11 cellular contexts compared by ENCODE assay signal in genomic region chr9:35729101-35729500, GRCh38. TPM values are rescaled to one million over a fixed set of nuclear protein-coding genes. Genes with fewer than 3 reads are reported as not detected.
DNase-seq lines count a peak whose midpoint lies in the region; ATAC-seq, FAIRE-seq and TF ChIP-seq lines count a peak whose summit lies in the region.
"Had no signal": no experiment of that assay in that cellular context is flagged by ENCODE, and none has a peak within 500 bp of the region (broad histone marks: within the 10 kb centered on the region; RNA-seq: fewer than 3 reads in every experiment).

No MANE protein-coding gene starts in this region.

- TF ChIP-seq EP300 in SK-N-SH (IDR thresholded peaks at IDR 0.05; ENCODE audit: borderline replicate concordance in 1 of 2, low read depth in 1 of 2, low read length in 1 of 2) = no peak
- TF ChIP-seq EP300 in K562 (IDR thresholded peaks at IDR 0.05; ENCODE audit: low read length) = no peak

- H3K36me3 ChIP-seq in SK-N-SH (replicated peaks in 1 of 2; ENCODE audit: control insufficient read depth in 1 of 2, insufficient read depth in 2 of 2, low read length in 1 of 2) (peaks cover 21 to 27% of the 10 kb centered on the region in 2 experiments), K562 (ENCODE audit: control insufficient read depth, insufficient read depth, low read length) (peaks cover 47% of the 10 kb centered on the region), right lobe of liver (peaks cover 0 to 22% (median 20%) of the 10 kb centered on the region in 4 donors), thyroid gland (peaks cover 12 to 14% of the 10 kb centered on the region in 2 donors), H7 (replicated peaks; ENCODE audit: control insufficient read depth, insufficient read depth, low read length) (peaks cover 6% of the 10 kb centered on the region)

- TF ChIP-seq POLR2A in K562 (conservative IDR thresholded peaks at IDR 0.05) (no peak), right lobe of liver (IDR thresholded peaks at IDR 0.05) (no peak), thyroid gland (IDR thresholded peaks at IDR 0.05) (no peak)

- CTCF ChIA-PET in SK-N-SH (lab: Yijun Ruan, JAX) = interaction anchor here (0.6 to 9.7 kb wide), 11 partner anchors 14 to 77 kb away, joined by 3 to 103 read pairs (median 4); partner anchors contain the start of genes CA9, CCDC107 and RMRP
- CTCF ChIA-PET in K562 (lab: Yijun Ruan, JAX; ENCODE audit: low intra/inter-chr PET ratio) = no interaction called here

- H3K27me3 ChIP-seq in SK-N-SH (ENCODE audit: insufficient read depth) (no peaks in the 10 kb centered on the region), K562 (ENCODE audit: control insufficient read depth in 2 of 2, insufficient read depth in 2 of 2, low read length in 2 of 2) (no peaks in the 10 kb centered on the region), right lobe of liver (no peaks in the 10 kb centered on the region), thyroid gland (no peaks in the 10 kb centered on the region), H7 (ENCODE audit: control insufficient read depth, insufficient read depth, low read length) (no peaks in the 10 kb centered on the region)

- 70% methylated on average over 3 of the region's 3 CpGs for WGBS in SK-N-SH (ENCODE audit: low lambda C conversion rate)
- 23% methylated on average over 3 of the region's 3 CpGs for WGBS in K562 (ENCODE audit: insufficient coverage, low coverage, missing lambda C conversion rate)
- 59% methylated on average over 3 of the region's 3 CpGs for WGBS in right lobe of liver (ENCODE audit: insufficient coverage, low coverage, low lambda C conversion rate, missing lambda C conversion rate)
- whole genome bisulfite sequencing in thyroid gland, 2 donors = 71 to 77% methylated on average over 3 of the region's 3 CpGs

- DNase-seq in SK-N-SH = no peak
- no peak for DNase-seq in K562 (ENCODE audit: extremely low read depth in 1 of 4, low spot score in 3 of 4)
- no peak for DNase-seq in right lobe of liver
- no peak for DNase-seq in thyroid gland
- no peak for DNase-seq in omental fat pad (ENCODE audit: low spot score)
- no peak for DNase-seq in H7
- no peak for DNase-seq in NCI-H1092 (lab: John Stamatoyannopoulos, UW)

- H3K9me3 ChIP-seq in SK-N-SH = no peaks in the 10 kb centered on the region
- no peaks in the 10 kb centered on the region for H3K9me3 ChIP-seq in K562 (replicated peaks; ENCODE audit: control insufficient read depth, insufficient read depth, low read depth, low read length)
- no peaks in the 10 kb centered on the region for H3K9me3 ChIP-seq in right lobe of liver
- no peaks in the 10 kb centered on the region for H3K9me3 ChIP-seq in thyroid gland

- no peaks in the 10 kb centered on the region for H3K9me2 ChIP-seq in SK-N-SH

- POLR2A ChIA-PET in SK-N-SH (lab: Yijun Ruan, JAX) = no interaction called here
- POLR2A ChIA-PET in K562 (lab: Yijun Ruan, JAX) = interaction anchor here (1.0 to 2.7 kb wide), 5 partner anchors 11 to 70 kb away, joined by 5 to 21 read pairs (median 8); partner anchors contain the start of gene ARHGEF39

- TF ChIP-seq RAD21 in SK-N-SH (IDR thresholded peaks at IDR 0.05; ENCODE audit: low read length) (no peak), K562 (CRISPR knock-in tag; conservative IDR thresholded peaks at IDR 0.05 in 1 of 2, IDR thresholded peaks at IDR 0.05 in 1 of 2) (no peak)

- ATAC-seq in SK-N-SH treated with all-trans-retinoic acid at 6 μM for 48 hours = no peak
- no peak for ATAC-seq in K562
- no peak for ATAC-seq in right lobe of liver
- no peak for ATAC-seq in omental fat pad (ENCODE audit: low FRiP score)
- ATAC-seq: activated CD4-positive, CD25-positive, alpha-beta regulatory T cell treated with anti-CD3 and anti-CD28 coated beads, Interleukin-2, amount 50 U/mL, for 24 hours had no signal

- peaks cover 8% of the 10 kb centered on the region for H3K9me1 ChIP-seq in K562 (ENCODE audit: control insufficient read depth, insufficient read depth, low read length)

- intact Hi-C loops in K562 (cut with micrococcal nuclease) (loop anchor here (2.0 kb wide), 1 partner anchor 32 kb away; no protein-coding TSS in a partner anchor), right lobe of liver (cut with DNase I) (loop anchor here (5.0 to 10.0 kb wide), 2 partner anchors 64 to 67 kb away; partner anchors contain the start of gene ARHGEF39 (in 1 of the 2)), thyroid gland (cut with DNase I) (loop anchor here (5.0 kb wide), 1 partner anchor 77 kb away; the partner anchor contains the start of gene SIT1)

- peaks cover 44% of the 10 kb centered on the region for H3F3A ChIP-seq in SK-N-SH (replicated peaks; ENCODE audit: insufficient read depth)

- H3K9ac ChIP-seq in SK-N-SH = peak overlapping the region; percentile 62; the same call in 1 of the 2 replicates
- H3K9ac ChIP-seq in K562 (ENCODE audit: insufficient read depth in 1 of 2, low read depth in 2 of 2, low read length in 2 of 2) = peak overlapping the region; percentile 85 to 87; a peak in 3 of 4 replicates

- H4K20me1 ChIP-seq in SK-N-SH (ENCODE audit: insufficient read depth) = peaks cover 18% of the 10 kb centered on the region
- peaks cover 11% of the 10 kb centered on the region; the same call in 1 of the 2 replicates for H4K20me1 ChIP-seq in K562 (replicated peaks; ENCODE audit: control insufficient read depth, insufficient read depth, low read length)

- FAIRE-seq in K562 (lab: Jason Lieb, UNC) = no peak

- H3K79me2 ChIP-seq in SK-N-SH (ENCODE audit: insufficient read depth) = peaks cover 89% of the 10 kb centered on the region
- H3K79me2 ChIP-seq in K562 (ENCODE audit: control insufficient read depth, insufficient read depth, low read length) = peaks cover 82% of the 10 kb centered on the region

- H2AFZ ChIP-seq in SK-N-SH (ENCODE audit: low read depth) (no peak overlapping the region), K562 (ENCODE audit: low read depth, low read length) (no peak overlapping the region)

- H3K4me1 ChIP-seq in SK-N-SH (ENCODE audit: control insufficient read depth in 1 of 2, insufficient read depth in 2 of 2, low read depth in 1 of 2, low read length in 1 of 2) (peaks cover 35 to 43% of the 10 kb centered on the region in 2 experiments), K562 (replicated peaks in 1 of 2; ENCODE audit: control insufficient read depth in 2 of 2, insufficient read depth in 2 of 2, low read length in 2 of 2) (peaks cover 40% of the 10 kb centered on the region in 2 experiments), right lobe of liver (peaks cover 0 to 60% (median 23%) of the 10 kb centered on the region in 4 donors), thyroid gland (peaks cover 50 to 55% of the 10 kb centered on the region in 2 donors)

- peak overlapping the region; percentile 27 to 96; a peak in 3 of 4 replicates for H3K4me3 ChIP-seq in SK-N-SH (ENCODE audit: low read depth in 2 of 2, low read length in 1 of 2)
- H3K4me3 ChIP-seq in K562 = peak overlapping the region; percentile 85
- peak overlapping the region; percentile 21 to 85 (median 70) for H3K4me3 ChIP-seq in right lobe of liver
- no peak overlapping the region for H3K4me3 ChIP-seq in thyroid gland (replicated peaks in 1 of 3)
- H3K4me3 ChIP-seq in H7 (ENCODE audit: insufficient read depth, low read depth, low read length) = no peak overlapping the region

- no peak for TF ChIP-seq CTCF in SK-N-SH (IDR thresholded peaks at IDR 0.05)
- TF ChIP-seq CTCF in K562 (IDR thresholded peaks at IDR 0.05 in 2 of 3, conservative IDR thresholded peaks at IDR 0.05 in 1 of 3; ENCODE audit: insufficient read depth in 2 of 3, low read depth in 1 of 3, low read length in 3 of 3) = no peak
- TF ChIP-seq CTCF in right lobe of liver (IDR thresholded peaks at IDR 0.05) = no peak
- no peak for TF ChIP-seq CTCF in thyroid gland (IDR thresholded peaks at IDR 0.05)
- TF ChIP-seq CTCF in omental fat pad (IDR thresholded peaks at IDR 0.05) = no peak

- BruUV-seq in K562 (replicated peaks; lab: Mats Ljungman, UMichigan) = no TSS peak

- in situ Hi-C loops in K562 (cut with MboI) = no loop called here

- peak overlapping the region; percentile 91 for H3K4me2 ChIP-seq in SK-N-SH
- H3K4me2 ChIP-seq in K562 (ENCODE audit: insufficient read depth, low read length) = peak overlapping the region; percentile 94

- H3K27ac ChIP-seq in SK-N-SH (ENCODE audit: low read depth in 2 of 2, low read length in 1 of 2) (peak overlapping the region; percentile 68 to 94; a peak in 3 of 4 replicates), K562 (ENCODE audit: extremely low read depth, low read depth, low read length) (peak overlapping the region; percentile 97), right lobe of liver (peak overlapping the region in 2 of 3 donors; percentile 98 to 100), thyroid gland (peak overlapping the region in 2 of 3 donors; percentile 52 to 59)

RNA-seq across cellular contexts. Expression of gene TLN1, which starts 2.9 kb away (rescaled TPM):
- polyA plus RNA-seq in SK-N-SH (2012; rRNA removed) = 91.8 and 115 TPM in 2 replicates
- polyA plus RNA-seq in SK-N-SH (2012; cell fraction: cytosol; rRNA removed) = 32.7 and 72.5 TPM in 2 replicates
- polyA plus RNA-seq in SK-N-SH (2012; cell fraction: nucleus; rRNA removed) = 183 and 220 TPM in 2 replicates
- total RNA-seq in K562 (2011; cell fraction: chromatin; rRNA removed; ENCODE audit: low replicate concordance) = 276 and 411 TPM in 2 replicates
- total RNA-seq in K562 (2011; cell fraction: nucleolus; rRNA removed) = 190 and 200 TPM in 2 replicates
- total RNA-seq in K562 (2011; cell fraction: nucleoplasm; rRNA removed) = 167 and 186 TPM in 2 replicates
- total RNA-seq in K562 (2014; rRNA removed) = 94.3 and 121 TPM in 2 replicates
- 40.9 and 44.0 TPM in 2 replicates for total RNA-seq in K562 (2014; rRNA removed; fragmentation: Illumina TruSeq; extraction: Trizol)
- 49.4 and 50.7 TPM in 2 replicates for total RNA-seq in K562 (2015; rRNA removed; fragmentation: Illumina TruSeq; extraction: Trizol)
- total RNA-seq in K562 (2021) = 201 and 240 TPM in 2 replicates
- polyA plus RNA-seq in K562 (2011; rRNA removed) = 54.8 and 98.5 TPM in 2 replicates
- polyA plus RNA-seq in K562 (2011; cell fraction: cytosol; rRNA removed) = 49.0 and 84.8 TPM in 2 replicates
- polyA plus RNA-seq in K562 (2011; cell fraction: nucleus; rRNA removed) = 81.3 and 128 TPM in 2 replicates
- polyA plus RNA-seq in K562 (2012) = 116 and 190 TPM in 2 replicates
- 75.1 and 98.7 TPM in 2 replicates for polyA plus RNA-seq in K562 (2014; fragmentation: Illumina TruSeq; extraction: Trizol)
- polyA plus RNA-seq in K562 (2014; fragmentation: Nextera tagmentation; extraction: Ambion mirVana) = 10 to 100 TPM in 1 of 2 experiments, 1 to 10 TPM in 1; 3.6 to 10.2 TPM
- 49.2 and 72.0 TPM in 2 replicates for polyA plus RNA-seq in K562 (2014; rRNA removed)
- 190 and 196 TPM in 2 replicates for polyA minus RNA-seq in K562 (2011; rRNA and poly(A)+ RNA removed)
- 278 and 355 TPM in 2 replicates for polyA minus RNA-seq in K562 (2011; cell fraction: cytosol; rRNA and poly(A)+ RNA removed)
- 62.3 and 63.3 TPM in 2 replicates for polyA minus RNA-seq in K562 (2011; cell fraction: nucleus; rRNA and poly(A)+ RNA removed)
- total RNA-seq in right lobe of liver = 100 to 1,000 TPM; 103 to 168 (median 128) TPM
- 100 to 1,000 TPM; 142 to 245 (median 184) TPM for total RNA-seq in thyroid gland
- 100 to 1,000 TPM; 301 to 553 (median 412) TPM for total RNA-seq in omental fat pad
- 91.2 and 106 TPM in 2 replicates for total RNA-seq in H7 (2014; rRNA removed; shearing (Covaris generic))

RNA-seq across cellular contexts. Expression of gene CREB3, which starts 3.4 kb away (rescaled TPM):
- polyA plus RNA-seq in SK-N-SH (2012; rRNA removed) (33.9 and 38.6 TPM in 2 replicates), K562 (2011; rRNA removed) (8.1 and 9.4 TPM in 2 replicates), K562 (2014; fragmentation: Illumina TruSeq; extraction: Trizol) (17.1 and 18.3 TPM in 2 replicates), K562 (2014; fragmentation: Nextera tagmentation; extraction: Ambion mirVana) (1 to 10 TPM; 5.7 to 9.4 TPM), K562 (2014; rRNA removed) (15.3 TPM in 2 replicates)
- 36.2 and 36.8 TPM in 2 replicates for polyA plus RNA-seq in SK-N-SH (2012; cell fraction: cytosol; rRNA removed)
- 29.2 and 35.8 TPM in 2 replicates for polyA plus RNA-seq in SK-N-SH (2012; cell fraction: nucleus; rRNA removed)
- 13.6 and 27.1 TPM in 2 replicates for total RNA-seq in K562 (2011; cell fraction: chromatin; rRNA removed; ENCODE audit: low replicate concordance)
- total RNA-seq in K562 (2011; cell fraction: nucleolus; rRNA removed) = 20.3 and 23.0 TPM in 2 replicates
- 14.0 and 18.6 TPM in 2 replicates for total RNA-seq in K562 (2011; cell fraction: nucleoplasm; rRNA removed)
- total RNA-seq in K562 (2014; rRNA removed) (18.3 and 19.3 TPM in 2 replicates), K562 (2014; rRNA removed; fragmentation: Illumina TruSeq; extraction: Trizol) (10.6 and 10.8 TPM in 2 replicates), K562 (2015; rRNA removed; fragmentation: Illumina TruSeq; extraction: Trizol) (13.1 and 14.9 TPM in 2 replicates), K562 (2021) (16.5 and 17.0 TPM in 2 replicates), right lobe of liver (10 to 100 TPM; 12.1 to 35.2 (median 17.8) TPM), thyroid gland (10 to 100 TPM; 44.9 to 73.0 (median 51.3) TPM), omental fat pad (10 to 100 TPM; 43.2 to 48.3 (median 45.8) TPM)
- polyA plus RNA-seq in K562 (2011; cell fraction: cytosol; rRNA removed) = 7.9 and 14.4 TPM in 2 replicates
- polyA plus RNA-seq in K562 (2011; cell fraction: nucleus; rRNA removed) = 16.5 and 20.0 TPM in 2 replicates
- polyA plus RNA-seq in K562 (2012) = 14.9 and 23.7 TPM in 2 replicates
- polyA minus RNA-seq in K562 (2011; rRNA and poly(A)+ RNA removed) = 4.0 and 4.5 TPM in 2 replicates
- polyA minus RNA-seq in K562 (2011; cell fraction: cytosol; rRNA and poly(A)+ RNA removed) = 4.2 and 4.7 TPM in 2 replicates
- 7.4 and 7.9 TPM in 2 replicates for polyA minus RNA-seq in K562 (2011; cell fraction: nucleus; rRNA and poly(A)+ RNA removed)
- 26.0 and 28.6 TPM in 2 replicates for total RNA-seq in H7 (2014; rRNA removed; shearing (Covaris generic))

RNA-seq across cellular contexts. Expression of gene GBA2, which starts 19.9 kb away (rescaled TPM):
- 71.5 and 98.2 TPM in 2 replicates for polyA plus RNA-seq in SK-N-SH (2012; rRNA removed)
- 28.7 and 35.7 TPM in 2 replicates for polyA plus RNA-seq in SK-N-SH (2012; cell fraction: cytosol; rRNA removed)
- 425 and 473 TPM in 2 replicates for polyA plus RNA-seq in SK-N-SH (2012; cell fraction: nucleus; rRNA removed)
- total RNA-seq in K562 (2011; cell fraction: chromatin; rRNA removed; ENCODE audit: low replicate concordance) = 274 and 418 TPM in 2 replicates
- 163 and 173 TPM in 2 replicates for total RNA-seq in K562 (2011; cell fraction: nucleolus; rRNA removed)
- total RNA-seq in K562 (2011; cell fraction: nucleoplasm; rRNA removed) = 160 and 174 TPM in 2 replicates
- 28.5 and 32.6 TPM in 2 replicates for total RNA-seq in K562 (2014; rRNA removed)
- total RNA-seq in K562 (2014; rRNA removed; fragmentation: Illumina TruSeq; extraction: Trizol) = 27.2 and 29.3 TPM in 2 replicates
- 32.1 and 32.7 TPM in 2 replicates for total RNA-seq in K562 (2015; rRNA removed; fragmentation: Illumina TruSeq; extraction: Trizol)
- 39.4 and 45.0 TPM in 2 replicates for total RNA-seq in K562 (2021)
- polyA plus RNA-seq in K562 (2011; rRNA removed) = 42.2 and 58.0 TPM in 2 replicates
- polyA plus RNA-seq in K562 (2011; cell fraction: cytosol; rRNA removed) = 37.5 and 42.3 TPM in 2 replicates
- polyA plus RNA-seq in K562 (2011; cell fraction: nucleus; rRNA removed) = 311 and 346 TPM in 2 replicates
- polyA plus RNA-seq in K562 (2012) = 41.0 and 65.6 TPM in 2 replicates
- polyA plus RNA-seq in K562 (2014; fragmentation: Illumina TruSeq; extraction: Trizol) = 38.4 and 40.3 TPM in 2 replicates
- 10 to 100 TPM; 14.1 to 24.3 TPM for polyA plus RNA-seq in K562 (2014; fragmentation: Nextera tagmentation; extraction: Ambion mirVana)
- 60.4 and 63.2 TPM in 2 replicates for polyA plus RNA-seq in K562 (2014; rRNA removed)
- 47.8 and 48.8 TPM in 2 replicates for polyA minus RNA-seq in K562 (2011; rRNA and poly(A)+ RNA removed)
- polyA minus RNA-seq in K562 (2011; cell fraction: cytosol; rRNA and poly(A)+ RNA removed) = 12.4 and 17.6 TPM in 2 replicates
- polyA minus RNA-seq in K562 (2011; cell fraction: nucleus; rRNA and poly(A)+ RNA removed) = 56.4 and 96.6 TPM in 2 replicates
- 10 to 100 TPM; 29.5 to 53.7 (median 35.2) TPM for total RNA-seq in right lobe of liver
- total RNA-seq in thyroid gland = 100 to 1,000 TPM in 2 of 4 donors, 10 to 100 TPM in 2; 71.4 to 111 (median 101) TPM
- 10 to 100 TPM; 33.7 to 94.7 (median 57.9) TPM for total RNA-seq in omental fat pad
- total RNA-seq in H7 (2014; rRNA removed; shearing (Covaris generic)) = 75.2 and 85.5 TPM in 2 replicates

RNA-seq across cellular contexts. Expression of gene RGP1, which starts 20.0 kb away (rescaled TPM):
- 16.1 and 18.6 TPM in 2 replicates for polyA plus RNA-seq in SK-N-SH (2012; rRNA removed)
- 13.5 and 16.3 TPM in 2 replicates for polyA plus RNA-seq in SK-N-SH (2012; cell fraction: cytosol; rRNA removed)
- polyA plus RNA-seq in SK-N-SH (2012; cell fraction: nucleus; rRNA removed) = 28.4 and 28.9 TPM in 2 replicates
- 17.9 and 29.7 TPM in 2 replicates for total RNA-seq in K562 (2011; cell fraction: chromatin; rRNA removed; ENCODE audit: low replicate concordance)
- 15.4 and 17.2 TPM in 2 replicates for total RNA-seq in K562 (2011; cell fraction: nucleolus; rRNA removed)
- total RNA-seq in K562 (2011; cell fraction: nucleoplasm; rRNA removed) = 21.6 and 28.2 TPM in 2 replicates
- 6.5 and 7.5 TPM in 2 replicates for total RNA-seq in K562 (2014; rRNA removed)
- 6.5 and 7.0 TPM in 2 replicates for total RNA-seq in K562 (2014; rRNA removed; fragmentation: Illumina TruSeq; extraction: Trizol)
- 6.5 and 6.7 TPM in 2 replicates for total RNA-seq in K562 (2015; rRNA removed; fragmentation: Illumina TruSeq; extraction: Trizol)
- 12.3 and 13.8 TPM in 2 replicates for total RNA-seq in K562 (2021)
- 10.1 and 11.0 TPM in 2 replicates for polyA plus RNA-seq in K562 (2011; rRNA removed)
- 9.1 and 9.6 TPM in 2 replicates for polyA plus RNA-seq in K562 (2011; cell fraction: cytosol; rRNA removed)
- 21.5 and 24.4 TPM in 2 replicates for polyA plus RNA-seq in K562 (2011; cell fraction: nucleus; rRNA removed)
- 8.2 and 8.9 TPM in 2 replicates for polyA plus RNA-seq in K562 (2012)
- polyA plus RNA-seq in K562 (2014; fragmentation: Illumina TruSeq; extraction: Trizol) = 9.8 and 10.7 TPM in 2 replicates
- polyA plus RNA-seq in K562 (2014; fragmentation: Nextera tagmentation; extraction: Ambion mirVana) = under 1 TPM; 0.42 to 0.95 TPM
- polyA plus RNA-seq in K562 (2014; rRNA removed) = 6.9 and 7.9 TPM in 2 replicates
- polyA minus RNA-seq in K562 (2011; rRNA and poly(A)+ RNA removed) = 10.7 and 13.3 TPM in 2 replicates
- 4.7 and 7.2 TPM in 2 replicates for polyA minus RNA-seq in K562 (2011; cell fraction: cytosol; rRNA and poly(A)+ RNA removed)
- 11.0 and 16.7 TPM in 2 replicates for polyA minus RNA-seq in K562 (2011; cell fraction: nucleus; rRNA and poly(A)+ RNA removed)
- total RNA-seq in right lobe of liver = 10 to 100 TPM in 5 of 6 experiments, 1 to 10 TPM in 1; 9.5 to 13.0 (median 11.4) TPM
- 10 to 100 TPM; 25.4 to 34.0 (median 30.2) TPM for total RNA-seq in thyroid gland
- 10 to 100 TPM; 12.7 to 19.2 (median 17.5) TPM for total RNA-seq in omental fat pad
- total RNA-seq in H7 (2014; rRNA removed; shearing (Covaris generic)) = 14.4 and 16.4 TPM in 2 replicates

RNA-seq across cellular contexts. Expression of gene MSMP, which starts 25.0 kb away (rescaled TPM):
- polyA plus RNA-seq in SK-N-SH (2012; rRNA removed) (1.2 TPM in 2 replicates), K562 (2011; rRNA removed) (not detected in 2 replicates), K562 (2014; fragmentation: Illumina TruSeq; extraction: Trizol) (not detected in 2 replicates), K562 (2014; fragmentation: Nextera tagmentation; extraction: Ambion mirVana) (not detected), K562 (2014; rRNA removed) (not detected in 2 replicates)
- 0.52 and 0.55 TPM in 2 replicates for polyA plus RNA-seq in SK-N-SH (2012; cell fraction: cytosol; rRNA removed)
- polyA plus RNA-seq in SK-N-SH (2012; cell fraction: nucleus; rRNA removed) = 1.0 and 1.9 TPM in 2 replicates
- not detected in 2 replicates for total RNA-seq in K562 (2011; cell fraction: chromatin; rRNA removed; ENCODE audit: low replicate concordance)
- not detected in 2 replicates for total RNA-seq in K562 (2011; cell fraction: nucleolus; rRNA removed)
- total RNA-seq in K562 (2011; cell fraction: nucleoplasm; rRNA removed) = not detected in 2 replicates
- total RNA-seq in K562 (2014; rRNA removed) (not detected in 2 replicates), K562 (2014; rRNA removed; fragmentation: Illumina TruSeq; extraction: Trizol) (not detected in 2 replicates), K562 (2015; rRNA removed; fragmentation: Illumina TruSeq; extraction: Trizol) (not detected in 2 replicates), K562 (2021) (0.60 and 0.87 TPM in 2 replicates), right lobe of liver (not detected), thyroid gland (under 1 TPM in 1 of 4 donors, not detected in 3; 0.67 TPM), omental fat pad (not detected)
- 0.42 TPM in 1 of 2 replicates, not detected in the other for polyA plus RNA-seq in K562 (2011; cell fraction: cytosol; rRNA removed)
- not detected in 2 replicates for polyA plus RNA-seq in K562 (2011; cell fraction: nucleus; rRNA removed)
- polyA plus RNA-seq in K562 (2012) = not detected in 2 replicates
- polyA minus RNA-seq in K562 (2011; rRNA and poly(A)+ RNA removed) = not detected in 2 replicates
- not detected in 2 replicates for polyA minus RNA-seq in K562 (2011; cell fraction: cytosol; rRNA and poly(A)+ RNA removed)
- not detected in 2 replicates for polyA minus RNA-seq in K562 (2011; cell fraction: nucleus; rRNA and poly(A)+ RNA removed)
- not detected in 2 replicates for total RNA-seq in H7 (2014; rRNA removed; shearing (Covaris generic))
- total RNA-seq: A172, HT1080 had no signal

Comparison
In these comparisons a context has a peak if more than half of its experiments do, and no peak if none do; other contexts are left out.
1. H3K4me3 ChIP-seq: peak in SK-N-SH (2 of 2), K562 (single experiment) and right lobe of liver (3 of 3); none in thyroid gland (0 of 3) and H7 (single experiment).
2. Peak in every context shown above with its lines, with median percentiles within 50 percentile points of each other: H3K27ac ChIP-seq.